Comparison of ENCODE assay signal across 14 cellular contexts in genomic region chr1:240618946-240619345, GRCh38. TPM values are rescaled to one million over a fixed set of nuclear protein-coding genes. Genes with fewer than 3 reads are reported as not detected.
"Had no signal": no experiment of that assay in that cellular context is flagged by ENCODE, and none has a peak within 500 bp of the region (broad histone marks: within the 10 kb centered on the region; RNA-seq: fewer than 3 reads in every experiment).

No MANE protein-coding gene starts in this region.

- H3K9me3 ChIP-seq: colonic mucosa, pancreas, transverse colon had no signal

- H3K4me1 Mint-ChIP-seq: stimulated activated naive B cell treated with anti-CD40 and anti-IgM and Interleukin-4, amounts not matched to agents 10 μg/mL and 1 μg/mL and 100 μg/mL, for 72 hours had no signal

- H3K27me3 Mint-ChIP-seq: brain had no signal

- H3K27ac Mint-ChIP-seq: activated CD4-positive, alpha-beta T cell treated with anti-CD3 and anti-CD28 coated beads, Interleukin-2, amount 10 ng/mL, durations not matched to agents 7 days and 5 days; activated naive CD4-positive, alpha-beta T cell treated with anti-CD3 and anti-CD28 coated beads for 36 hours; activated T-helper 2 cell treated with anti-CD3 and anti-CD28 coated beads, Interferon-gamma antibody, Interleukin-2, Interleukin-4, amounts not matched to agents 10 μg/mL and 5 μg/mL and 100 μg/mL, durations not matched to agents 14 hours and 24 hours and 36 hours; stimulated activated naive B cell treated with anti-CD40 and anti-IgM and Interleukin-4, amounts not matched to agents 10 μg/mL and 1 μg/mL and 100 μg/mL, for 72 hours had no signal

- H3K4me3 ChIP-seq: colonic mucosa, lung, pancreas, transverse colon had no signal

- ATAC-seq: esophagus mucosa, pancreas had no signal

- H3K4me1 ChIP-seq: colonic mucosa, pancreas, transverse colon had no signal

- H3K36me3 Mint-ChIP-seq: brain; stimulated activated naive B cell treated with anti-CD40 and anti-IgM and Interleukin-4, amounts not matched to agents 10 μg/mL and 1 μg/mL and 100 μg/mL, for 72 hours had no signal

- H3K27me3 ChIP-seq: colonic mucosa, transverse colon had no signal

- H3K9me3 Mint-ChIP-seq: activated naive CD4-positive, alpha-beta T cell treated with anti-CD3 and anti-CD28 coated beads for 36 hours; activated T-helper 2 cell treated with anti-CD3 and anti-CD28 coated beads, Interferon-gamma antibody, Interleukin-2, Interleukin-4, amounts not matched to agents 10 μg/mL and 5 μg/mL and 100 μg/mL, durations not matched to agents 14 hours and 24 hours and 36 hours had no signal

- DNase-seq: activated CD4-positive, alpha-beta T cell treated with anti-CD3 and anti-CD28 coated beads, Interleukin-2, amount 10 ng/mL, durations not matched to agents 7 days and 5 days; activated naive CD4-positive, alpha-beta T cell treated with anti-CD3 and anti-CD28 coated beads for 36 hours; central memory CD4-positive, alpha-beta T cell; colonic mucosa; islet precursor cell; midbrain; pancreas; stimulated activated naive B cell treated with anti-CD40 and anti-IgM and Interleukin-4, amounts not matched to agents 10 μg/mL and 1 μg/mL and 100 μg/mL, for 72 hours; transverse colon had no signal

- H3K4me3 Mint-ChIP-seq: activated CD4-positive, alpha-beta T cell treated with anti-CD3 and anti-CD28 coated beads, Interleukin-2, amount 10 ng/mL, durations not matched to agents 7 days and 5 days; activated naive CD4-positive, alpha-beta T cell treated with anti-CD3 and anti-CD28 coated beads for 36 hours; stimulated activated naive B cell treated with anti-CD40 and anti-IgM and Interleukin-4, amounts not matched to agents 10 μg/mL and 1 μg/mL and 100 μg/mL, for 72 hours had no signal

- H3K27ac ChIP-seq: colonic mucosa, pancreas, transverse colon had no signal

- H3K36me3 ChIP-seq: colonic mucosa, pancreas, transverse colon had no signal

RNA-seq across cellular contexts. Expression of gene GREM2, which starts 7.0 kb away (rescaled TPM):
- total RNA-seq: activated CD8-positive, alpha-beta memory T cell treated with anti-CD3 and anti-CD28 coated beads for 36 hours; activated T-helper 2 cell treated with anti-CD3 and anti-CD28 coated beads, Interferon-gamma antibody, Interleukin-2, Interleukin-4, amounts not matched to agents 10 μg/mL and 5 μg/mL and 100 μg/mL, durations not matched to agents 14 hours and 24 hours and 36 hours had no signal
